In genomic region chr11:93648168-93648567, GRCh38 we compare ENCODE assay signal across 8 cellular contexts. TPM values are rescaled to one million over a fixed set of nuclear protein-coding genes. Genes with fewer than 3 reads are reported as not detected.
A peak's percentile ranks its signal among the peaks of the same experiment; 100 is the strongest.
DNase-seq lines count a peak whose midpoint lies in the region; ATAC-seq and TF ChIP-seq lines count a peak whose summit lies in the region.
"Had no signal": no experiment of that assay in that cellular context is flagged by ENCODE, and none has a peak within 500 bp of the region (broad histone marks: within the 10 kb centered on the region; RNA-seq: fewer than 3 reads in every experiment).

No MANE protein-coding gene starts in this region.

- DNase-seq in SHP77 treated with DMSO at 0.1 percent for 48 hours (lab: John Stamatoyannopoulos, UW) (peak; percentile 61), left colon (no peak), posterior vena cava (ENCODE audit: low spot score) (no peak)
- DNase-seq: H7 had no signal

- peak; percentile 47 for ATAC-seq in HG02610 (IDR thresholded peaks at IDR 0.05; ENCODE audit: unreplicated experiment)
- ATAC-seq in left colon: peak; percentile 79
- ATAC-seq in HG03432 (IDR thresholded peaks at IDR 0.05; ENCODE audit: unreplicated experiment): no peak
- ATAC-seq in GM18498 (IDR thresholded peaks at IDR 0.05; ENCODE audit: unreplicated experiment): no peak

- intact Hi-C loops in left colon (cut with DNase I, micrococcal nuclease) (loop anchor here in 1 of 2 donors (10.0 kb wide), 1 partner anchor 103 kb away; the partner anchor contains the start of gene SMCO4), posterior vena cava (cut with DNase I) (no loop called here)

- peak; percentile 40; the same call in 2 of the 3 replicates for TF ChIP-seq CTCF in GM12872 (IDR thresholded peaks at IDR 0.05; ENCODE audit: insufficient read depth, low read depth, low read length)

RNA-seq across cellular contexts. Expression of gene CEP295, which starts 13.3 kb away (rescaled TPM):
- total RNA-seq in left colon: 1 to 10 TPM; 7.2 to 8.2 TPM
- 1 to 10 TPM; 8.0 to 9.1 TPM for total RNA-seq in posterior vena cava

Comparison
In these comparisons a context has a peak if more than half of its experiments do, and no peak if none do; other contexts are left out.
1. ATAC-seq: peak in HG02610 (single experiment) and left colon (single experiment); none in HG03432 (single experiment) and GM18498 (single experiment).